ENCODE assay signal across 11 cellular contexts in genomic region chr2:173959358-173959884, GRCh38. TPM values are rescaled to one million over a fixed set of nuclear protein-coding genes. Genes with fewer than 3 reads are reported as not detected.
DNase-seq lines count a peak whose midpoint lies in the region; ATAC-seq and TF ChIP-seq lines count a peak whose summit lies in the region.
"Had no signal": no experiment of that assay in that cellular context is flagged by ENCODE, and none has a peak within 500 bp of the region (broad histone marks: within the 10 kb centered on the region; RNA-seq: fewer than 3 reads in every experiment).

No MANE protein-coding gene starts in this region.

- H2BK12ac ChIP-seq in H9 (ENCODE audit: insufficient read length, low read depth, low read length): no peak overlapping the region

- peak overlapping the region; percentile 98 for H3K27ac Mint-ChIP-seq in CD4-positive, alpha-beta T cell
- H3K27ac Mint-ChIP-seq in H9: peak overlapping the region; percentile 49 to 87 (median 69); a peak in 3 of 7 replicates
- no peak overlapping the region for H3K27ac Mint-ChIP-seq in activated CD8-positive, alpha-beta T cell treated with anti-CD3 and anti-CD28 coated beads, Interleukin-2, amount 10 ng/mL, durations not matched to agents 7 days and 5 days
- H3K27ac Mint-ChIP-seq in naive thymus-derived CD8-positive, alpha-beta T cell: peak overlapping the region; percentile 53 to 96 (median 78)

- H3K9me3 ChIP-seq in CD4-positive, alpha-beta T cell (ENCODE audit: control insufficient read depth, low read length): no peaks in the 10 kb centered on the region
- H3K9me3 ChIP-seq in H9 (ENCODE audit: control insufficient read depth, low read depth, low read length): no peaks in the 10 kb centered on the region

- H3K23ac ChIP-seq in H9 (ENCODE audit: insufficient read length, low read depth, low read length): no peak overlapping the region

- WGBS in H9 (ENCODE audit: extremely low coverage, insufficient read length, low lambda C conversion rate): no CpG with 5 or more reads among the region's 16 CpGs

- no peaks in the 10 kb centered on the region for H3K4me1 ChIP-seq in H9 (ENCODE audit: insufficient read depth, low read length)

- peak overlapping the region; percentile 86 for H3K4me3 Mint-ChIP-seq in CD4-positive, alpha-beta T cell
- H3K4me3 Mint-ChIP-seq in H9: no peak overlapping the region; a peak in 2 of 5 replicates
- peak overlapping the region; percentile 30 for H3K4me3 Mint-ChIP-seq in activated CD8-positive, alpha-beta T cell treated with anti-CD3 and anti-CD28 coated beads, Interleukin-2, amount 10 ng/mL, durations not matched to agents 7 days and 5 days
- peak overlapping the region; percentile 55 to 98 (median 83) for H3K4me3 Mint-ChIP-seq in naive thymus-derived CD8-positive, alpha-beta T cell

- H4K5ac ChIP-seq in H9 (ENCODE audit: insufficient read length, low read depth, low read length): no peak overlapping the region

- H4K20me1 ChIP-seq in H9 (ENCODE audit: control insufficient read depth, insufficient read depth, insufficient read length): no peaks in the 10 kb centered on the region

- no peaks in the 10 kb centered on the region for H3K27me3 ChIP-seq in CD4-positive, alpha-beta T cell (ENCODE audit: control insufficient read depth, insufficient read depth, low read length)
- no peaks in the 10 kb centered on the region for H3K27me3 ChIP-seq in H9 (ENCODE audit: insufficient read depth, low read length)

- no peaks in the 10 kb centered on the region for H3K79me1 ChIP-seq in H9 (ENCODE audit: insufficient read depth, low read depth, low read length, poor library complexity, severe bottlenecking)

- H4K8ac ChIP-seq in H9 (replicated peaks; ENCODE audit: insufficient read length, low read depth, low read length): no peak overlapping the region

- H2BK5ac ChIP-seq in H9 (ENCODE audit: insufficient read length, low read length): no peak overlapping the region

- no peak overlapping the region for H3T11ph ChIP-seq in H9 (ENCODE audit: low read length)

- H3K9me3 Mint-ChIP-seq in CD4-positive, alpha-beta T cell: no peaks in the 10 kb centered on the region
- H3K9me3 Mint-ChIP-seq in H9: peaks cover 0 to 5% of the 10 kb centered on the region in 2 experiments; a peak in 1 of 5 replicates
- H3K9me3 Mint-ChIP-seq in activated CD8-positive, alpha-beta T cell treated with anti-CD3 and anti-CD28 coated beads, Interleukin-2, amount 10 ng/mL, durations not matched to agents 7 days and 5 days (ENCODE audit: insufficient read depth): no peaks in the 10 kb centered on the region
- no peaks in the 10 kb centered on the region for H3K9me3 Mint-ChIP-seq in naive thymus-derived CD8-positive, alpha-beta T cell

- CTCF ChIA-PET in CD4-positive, alpha-beta T cell (lab: Charles Lee): interaction anchor here (0.7 kb wide), 1 partner anchor 25 kb away, joined by 3 read pairs; no protein-coding TSS in a partner anchor
- CTCF ChIA-PET in activated CD8-positive, alpha-beta T cell treated with anti-CD3 and anti-CD28 coated beads, Interleukin-2, amount 10 ng/mL, durations not matched to agents 7 days and 5 days (lab: Charles Lee): no interaction called here

- no peak overlapping the region for H3K27ac ChIP-seq in CD4-positive, alpha-beta T cell (ENCODE audit: low read depth, low read length)
- H3K27ac ChIP-seq in H9 (ENCODE audit: insufficient read length, low read depth, low read length): no peak overlapping the region

- no peak for TF ChIP-seq CTCF in CD4-positive, alpha-beta T cell (IDR thresholded peaks at IDR 0.05)
- TF ChIP-seq CTCF in H9 (conservative IDR thresholded peaks at IDR 0.05): no peak

- H3K9ac ChIP-seq in H9 (ENCODE audit: extremely low read depth, insufficient read length, low read length): no peak overlapping the region

- no peak overlapping the region for H2BK20ac ChIP-seq in H9 (ENCODE audit: low read depth, low read length, poor library complexity, severe bottlenecking)

- H3K23me2 ChIP-seq in H9 (ENCODE audit: insufficient read length, low read depth, low read length, poor library complexity, severe bottlenecking): no peaks in the 10 kb centered on the region

- no peak for DNase-seq in CD4-positive, alpha-beta T cell
- no peak for DNase-seq in H9
- DNase-seq in activated CD8-positive, alpha-beta T cell treated with anti-CD3 and anti-CD28 coated beads, Interleukin-2, amount 10 ng/mL, durations not matched to agents 7 days and 5 days: no peak
- peak in 1 of 10 donors; percentile 3 for DNase-seq in naive thymus-derived CD8-positive, alpha-beta T cell
- no peak for DNase-seq in stimulated activated CD8-positive, alpha-beta memory T cell treated with anti-CD3 and anti-CD28 coated beads, Interleukin-4, amount 100 ng/mL, for 48 hours
- no peak for DNase-seq in HK-2 (ENCODE audit: unreplicated experiment)
- no peak for DNase-seq in GF-D8 (lab: John Stamatoyannopoulos, UW)
- DNase-seq: activated CD8-positive, alpha-beta memory T cell treated with anti-CD3 and anti-CD28 coated beads, Interleukin-2, amount 50 U/mL, for 48 hours; stimulated activated CD4-positive, alpha-beta T cell treated with anti-CD3 and anti-CD28 coated beads, Interleukin-2, amount 100 ng/mL, for 24 hours; stimulated activated naive CD4-positive, alpha-beta T cell treated with Interleukin-2 at 50 U/mL for 16 hours had no signal

- H3K27me3 Mint-ChIP-seq in CD4-positive, alpha-beta T cell: no peaks in the 10 kb centered on the region
- no peaks in the 10 kb centered on the region for H3K27me3 Mint-ChIP-seq in H9 (ENCODE audit: low read depth)
- H3K27me3 Mint-ChIP-seq in activated CD8-positive, alpha-beta T cell treated with anti-CD3 and anti-CD28 coated beads, Interleukin-2, amount 10 ng/mL, durations not matched to agents 7 days and 5 days (ENCODE audit: low read depth): no peaks in the 10 kb centered on the region
- H3K27me3 Mint-ChIP-seq in naive thymus-derived CD8-positive, alpha-beta T cell: no peaks in the 10 kb centered on the region

- intact Hi-C loops in CD4-positive, alpha-beta T cell (cut with DNase I, micrococcal nuclease): no loop called here

- H3K79me2 ChIP-seq in H9 (ENCODE audit: insufficient read depth, low read length): peaks cover 43% of the 10 kb centered on the region

- no peak overlapping the region for H2AK5ac ChIP-seq in H9 (ENCODE audit: insufficient read length, low read length)

- H3K4ac ChIP-seq in H9 (ENCODE audit: low read depth, low read length): no peak overlapping the region

- H2AFZ ChIP-seq in H9 (ENCODE audit: low read length): no peak overlapping the region

- peaks cover 79% of the 10 kb centered on the region for H3K36me3 Mint-ChIP-seq in CD4-positive, alpha-beta T cell (ENCODE audit: low read depth)
- peaks cover 40 to 50% (median 42%) of the 10 kb centered on the region in 3 experiments for H3K36me3 Mint-ChIP-seq in H9 (ENCODE audit: insufficient read depth in 1 of 3, low read depth in 3 of 3)
- peaks cover 68% of the 10 kb centered on the region for H3K36me3 Mint-ChIP-seq in activated CD8-positive, alpha-beta T cell treated with anti-CD3 and anti-CD28 coated beads, Interleukin-2, amount 10 ng/mL, durations not matched to agents 7 days and 5 days (ENCODE audit: low read depth)
- peaks cover 20 to 55% (median 27%) of the 10 kb centered on the region in 3 donors for H3K36me3 Mint-ChIP-seq in naive thymus-derived CD8-positive, alpha-beta T cell

- POLR2A ChIA-PET in CD4-positive, alpha-beta T cell (lab: Charles Lee): no interaction called here
- POLR2A ChIA-PET in activated CD8-positive, alpha-beta T cell treated with anti-CD3 and anti-CD28 coated beads, Interleukin-2, amount 10 ng/mL, durations not matched to agents 7 days and 5 days (lab: Charles Lee): interaction anchor here (0.5 kb wide), 1 partner anchor 64 kb away, joined by 3 read pairs; no protein-coding TSS in a partner anchor
- POLR2A ChIA-PET in naive thymus-derived CD8-positive, alpha-beta T cell (lab: Charles Lee): no interaction called here

- no peak overlapping the region for H3K14ac ChIP-seq in H9 (ENCODE audit: insufficient read depth, low read length)

- no peak overlapping the region for H3K4me2 ChIP-seq in H9 (ENCODE audit: insufficient read depth, insufficient read length, low read length)

- H3K56ac ChIP-seq in H9 (ENCODE audit: insufficient read length, low read depth, low read length): no peak overlapping the region

- H2BK120ac ChIP-seq in H9 (ENCODE audit: low read depth, low read length, poor library complexity, severe bottlenecking): no peak overlapping the region

- peaks cover 87% of the 10 kb centered on the region for H3K4me1 Mint-ChIP-seq in CD4-positive, alpha-beta T cell (ENCODE audit: low read depth)
- H3K4me1 Mint-ChIP-seq in H9: peaks cover 29 to 43% of the 10 kb centered on the region in 2 experiments
- H3K4me1 Mint-ChIP-seq in activated CD8-positive, alpha-beta T cell treated with anti-CD3 and anti-CD28 coated beads, Interleukin-2, amount 10 ng/mL, durations not matched to agents 7 days and 5 days (ENCODE audit: low read depth): peaks cover 57% of the 10 kb centered on the region
- peaks cover 40 to 82% (median 72%) of the 10 kb centered on the region in 4 donors for H3K4me1 Mint-ChIP-seq in naive thymus-derived CD8-positive, alpha-beta T cell

- no peak overlapping the region for H3K18ac ChIP-seq in H9 (ENCODE audit: insufficient read length, low read depth, low read length)

- no peak overlapping the region for H4K91ac ChIP-seq in H9 (ENCODE audit: insufficient read length, low read depth, low read length)

- no peak overlapping the region for H2BK15ac ChIP-seq in H9 (ENCODE audit: low read depth, low read length)

- ATAC-seq in CD4-positive, alpha-beta T cell (ENCODE audit: poor library complexity): no peak
- ATAC-seq in activated CD8-positive, alpha-beta T cell treated with anti-CD3 and anti-CD28 coated beads, Interleukin-2, amount 10 ng/mL, durations not matched to agents 7 days and 5 days: no peak
- ATAC-seq in naive thymus-derived CD8-positive, alpha-beta T cell: no peak
- no peak for ATAC-seq in GM18520 (IDR thresholded peaks at IDR 0.05; ENCODE audit: unreplicated experiment)

RNA-seq across cellular contexts. Expression of gene SP3, which starts 5.8 kb away (rescaled TPM):
- 100 to 1,000 TPM; 159 to 166 TPM for total RNA-seq in CD4-positive, alpha-beta T cell
- total RNA-seq in H9 (2021): 86.3 and 87.6 TPM in 2 replicates
- 100 to 1,000 TPM in 1 of 2 experiments, 10 to 100 TPM in 1; 95.9 to 102 TPM for total RNA-seq in activated CD8-positive, alpha-beta T cell treated with anti-CD3 and anti-CD28 coated beads, Interleukin-2, amount 10 ng/mL, durations not matched to agents 7 days and 5 days
- total RNA-seq in naive thymus-derived CD8-positive, alpha-beta T cell: 100 to 1,000 TPM; 135 to 141 TPM
- 10 to 100 TPM; 51.4 to 67.9 (median 60.2) TPM for polyA plus RNA-seq in naive thymus-derived CD8-positive, alpha-beta T cell

Comparison
In these comparisons a context has a peak if more than half of its experiments do, and no peak if none do; other contexts are left out.
1. H3K4me3 Mint-ChIP-seq: peak in CD4-positive, alpha-beta T cell (single experiment), activated CD8-positive, alpha-beta T cell treated with anti-CD3 and anti-CD28 coated beads, Interleukin-2, amount 10 ng/mL, durations not matched to agents 7 days and 5 days (single experiment) and naive thymus-derived CD8-positive, alpha-beta T cell (10 of 10); none in H9 (0 of 2).